ENCODE assay signal across 19 cellular contexts in genomic region chr9:77194423-77194822, GRCh38. TPM values are rescaled to one million over a fixed set of nuclear protein-coding genes. Genes with fewer than 3 reads are reported as not detected.
DNase-seq lines count a peak whose midpoint lies in the region; ATAC-seq and TF ChIP-seq lines count a peak whose summit lies in the region.
"Had no signal": no experiment of that assay in that cellular context is flagged by ENCODE, and none has a peak within 500 bp of the region (broad histone marks: within the 10 kb centered on the region; RNA-seq: fewer than 3 reads in every experiment).

No MANE protein-coding gene starts in this region.

- peaks cover 15% of the 10 kb centered on the region for H3K36me3 Mint-ChIP-seq in activated CD8-positive, alpha-beta memory T cell treated with anti-CD3 and anti-CD28 coated beads, Interleukin-2, amount 10 ng/mL, durations not matched to agents 7 days and 5 days
- H3K36me3 Mint-ChIP-seq: CD4-positive, alpha-beta memory T cell had no signal

- no peak overlapping the region for H3K27ac Mint-ChIP-seq in activated CD8-positive, alpha-beta memory T cell treated with anti-CD3 and anti-CD28 coated beads, Interleukin-2, amount 10 ng/mL, durations not matched to agents 7 days and 5 days

- CTCF ChIA-PET in HEK293 (lab: Yijun Ruan, JAX), result no interaction called here
- CTCF ChIA-PET in activated CD8-positive, alpha-beta memory T cell treated with anti-CD3 and anti-CD28 coated beads, Interleukin-2, amount 10 ng/mL, durations not matched to agents 7 days and 5 days (lab: Charles Lee), result interaction anchor here (1.1 kb wide), 1 partner anchor 35 kb away, joined by 3 read pairs; no protein-coding TSS in a partner anchor

- DNase-seq in EH (ENCODE audit: low read depth) (peak; percentile 14), amniotic epithelial cell (ENCODE audit: low read depth) (peak; percentile 3), glomerular visceral epithelial cell (ENCODE audit: extremely low spot score) (peak; percentile 5), retina (no peak), HuH-7.5 (ENCODE audit: low spot score) (no peak), SIG-M5 treated with dmso at 0.1 percent for 504 hours (lab: John Stamatoyannopoulos, UW; ENCODE audit: unreplicated experiment) (no peak)
- no peak for DNase-seq in activated CD8-positive, alpha-beta memory T cell treated with anti-CD3 and anti-CD28 coated beads, Interleukin-2, amount 10 ng/mL, durations not matched to agents 7 days and 5 days
- DNase-seq: CD4-positive, alpha-beta memory T cell; DMS53; H7; KG1; NCI-H1048; NCI-H1436; NCI-H1930; NCI-H526; PC-9 had no signal

- no peak for TF ChIP-seq CTCF in HEK293 (tag by site-specific recombination; IDR thresholded peaks at IDR 0.05)

- POLR2A ChIA-PET in HEK293 (lab: Yijun Ruan, JAX), result no interaction called here

- no peak overlapping the region for H3K4me3 Mint-ChIP-seq in activated CD8-positive, alpha-beta memory T cell treated with anti-CD3 and anti-CD28 coated beads, Interleukin-2, amount 10 ng/mL, durations not matched to agents 7 days and 5 days

- peaks cover 20% of the 10 kb centered on the region for H3K4me1 Mint-ChIP-seq in activated CD8-positive, alpha-beta memory T cell treated with anti-CD3 and anti-CD28 coated beads, Interleukin-2, amount 10 ng/mL, durations not matched to agents 7 days and 5 days

- H3K4me3 ChIP-seq in HEK293 (ENCODE audit: low read depth, low read length), result no peak overlapping the region
- H3K4me3 ChIP-seq: BLaER1, PC-9, SJSA1 had no signal

- no peaks in the 10 kb centered on the region for H3K9me3 ChIP-seq in HEK293 (ENCODE audit: control insufficient read depth, insufficient read depth, low read depth, low read length)
- H3K9me3 ChIP-seq: SJSA1 had no signal

- H3K4me1 ChIP-seq in HEK293 (ENCODE audit: control insufficient read depth, insufficient read depth, low read length), result peaks cover 7% of the 10 kb centered on the region
- H3K4me1 ChIP-seq: BLaER1, SJSA1 had no signal

- no peaks in the 10 kb centered on the region for H3K27me3 Mint-ChIP-seq in activated CD8-positive, alpha-beta memory T cell treated with anti-CD3 and anti-CD28 coated beads, Interleukin-2, amount 10 ng/mL, durations not matched to agents 7 days and 5 days
- H3K27me3 Mint-ChIP-seq: CD4-positive, alpha-beta memory T cell had no signal

- ATAC-seq in activated CD8-positive, alpha-beta memory T cell treated with anti-CD3 and anti-CD28 coated beads, Interleukin-2, amount 10 ng/mL, durations not matched to agents 7 days and 5 days, result no peak

- no peaks in the 10 kb centered on the region for H3K36me3 ChIP-seq in HEK293 (ENCODE audit: control insufficient read depth in 2 of 2, insufficient read depth in 1 of 2, low read length in 2 of 2)
- H3K36me3 ChIP-seq: SJSA1 had no signal

- no peak overlapping the region for H3K27ac ChIP-seq in HEK293 (ENCODE audit: extremely low read depth, low read depth, low read length)
- H3K27ac ChIP-seq: BLaER1, PC-9, SJSA1 had no signal

- peaks cover 6% of the 10 kb centered on the region for H3K9me3 Mint-ChIP-seq in activated CD8-positive, alpha-beta memory T cell treated with anti-CD3 and anti-CD28 coated beads, Interleukin-2, amount 10 ng/mL, durations not matched to agents 7 days and 5 days (ENCODE audit: low read depth)
- H3K9me3 Mint-ChIP-seq: CD4-positive, alpha-beta memory T cell had no signal

TF ChIP-seq in HEK293, 187 proteins besides CTCF, POLR2A, EP300 and RAD21:
- TF ChIP-seq GLI4 (tag by site-specific recombination; IDR thresholded peaks at IDR 0.05) (no peak), ZNF677 (tag by site-specific recombination; IDR thresholded peaks at IDR 0.05) (peak; percentile 82; the same call in 1 of the 2 replicates), ZBTB17 (tag by site-specific recombination; IDR thresholded peaks at IDR 0.05) (0 out of 2 replicates have a peak, but pooled peaks have one; percentile 24), ZNF529 (tag by site-specific recombination; IDR thresholded peaks at IDR 0.05; ENCODE audit: insufficient replicate concordance) (no peak), ZNF600 (tag by site-specific recombination; IDR thresholded peaks at IDR 0.05) (peak; percentile 56), ZBTB6 (tag by site-specific recombination; IDR thresholded peaks at IDR 0.05) (0 out of 2 replicates have a peak, but pooled peaks have one; percentile 33), KLF1 (tag by site-specific recombination; IDR thresholded peaks at IDR 0.05) (no peak)
- TF ChIP-seq, protein P1, sequence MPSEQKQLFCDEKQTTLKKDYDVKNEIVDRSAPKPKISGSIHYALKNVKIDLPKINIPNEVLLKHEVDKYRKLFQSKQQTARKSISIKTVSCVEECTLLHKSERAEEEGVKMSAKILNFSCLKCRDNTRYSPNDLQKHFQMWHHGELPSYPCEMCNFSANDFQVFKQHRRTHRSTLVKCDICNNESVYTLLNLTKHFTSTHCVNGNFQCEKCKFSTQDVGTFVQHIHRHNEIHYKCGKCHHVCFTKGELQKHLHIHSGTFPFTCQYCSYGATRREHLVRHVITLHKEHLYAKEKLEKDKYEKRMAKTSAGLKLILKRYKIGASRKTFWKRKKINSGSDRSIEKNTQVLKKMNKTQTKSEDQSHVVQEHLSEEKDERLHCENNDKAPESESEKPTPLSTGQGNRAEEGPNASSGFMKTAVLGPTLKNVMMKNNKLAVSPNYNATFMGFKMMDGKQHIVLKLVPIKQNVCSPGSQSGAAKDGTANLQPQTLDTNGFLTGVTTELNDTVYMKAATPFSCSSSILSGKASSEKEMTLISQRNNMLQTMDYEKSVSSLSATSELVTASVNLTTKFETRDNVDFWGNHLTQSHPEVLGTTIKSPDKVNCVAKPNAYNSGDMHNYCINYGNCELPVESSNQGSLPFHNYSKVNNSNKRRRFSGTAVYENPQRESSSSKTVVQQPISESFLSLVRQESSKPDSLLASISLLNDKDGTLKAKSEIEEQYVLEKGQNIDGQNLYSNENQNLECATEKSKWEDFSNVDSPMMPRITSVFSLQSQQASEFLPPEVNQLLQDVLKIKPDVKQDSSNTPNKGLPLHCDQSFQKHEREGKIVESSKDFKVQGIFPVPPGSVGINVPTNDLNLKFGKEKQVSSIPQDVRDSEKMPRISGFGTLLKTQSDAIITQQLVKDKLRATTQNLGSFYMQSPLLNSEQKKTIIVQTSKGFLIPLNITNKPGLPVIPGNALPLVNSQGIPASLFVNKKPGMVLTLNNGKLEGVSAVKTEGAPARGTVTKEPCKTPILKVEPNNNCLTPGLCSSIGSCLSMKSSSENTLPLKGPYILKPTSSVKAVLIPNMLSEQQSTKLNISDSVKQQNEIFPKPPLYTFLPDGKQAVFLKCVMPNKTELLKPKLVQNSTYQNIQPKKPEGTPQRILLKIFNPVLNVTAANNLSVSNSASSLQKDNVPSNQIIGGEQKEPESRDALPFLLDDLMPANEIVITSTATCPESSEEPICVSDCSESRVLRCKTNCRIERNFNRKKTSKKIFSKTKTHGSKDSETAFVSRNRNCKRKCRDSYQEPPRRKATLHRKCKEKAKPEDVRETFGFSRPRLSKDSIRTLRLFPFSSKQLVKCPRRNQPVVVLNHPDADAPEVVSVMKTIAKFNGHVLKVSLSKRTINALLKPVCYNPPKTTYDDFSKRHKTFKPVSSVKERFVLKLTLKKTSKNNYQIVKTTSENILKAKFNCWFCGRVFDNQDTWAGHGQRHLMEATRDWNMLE (tag by site-specific recombination; conservative IDR thresholded peaks at IDR 0.05; ENCODE audit: low read depth), result no peak

RNA-seq across cellular contexts. Expression of gene VPS13A, which starts 17.1 kb away (rescaled TPM):
- total RNA-seq in activated CD8-positive, alpha-beta memory T cell treated with anti-CD3 and anti-CD28 coated beads, Interleukin-2, amount 10 ng/mL, durations not matched to agents 7 days and 5 days, result 10 to 100 TPM; 43.6 to 53.8 TPM

Comparison
In these comparisons a context has a peak if more than half of its experiments do, and no peak if none do; other contexts are left out.
1. DNase-seq: peak in EH (single experiment), amniotic epithelial cell (single experiment) and glomerular visceral epithelial cell (single experiment); none in retina (single experiment), HuH-7.5 (single experiment), SIG-M5 treated with dmso at 0.1 percent for 504 hours (single experiment) and activated CD8-positive, alpha-beta memory T cell treated with anti-CD3 and anti-CD28 coated beads, Interleukin-2, amount 10 ng/mL, durations not matched to agents 7 days and 5 days (single experiment).